ENCODE assay signal across 2 cellular contexts in the genomic region with DNA sequence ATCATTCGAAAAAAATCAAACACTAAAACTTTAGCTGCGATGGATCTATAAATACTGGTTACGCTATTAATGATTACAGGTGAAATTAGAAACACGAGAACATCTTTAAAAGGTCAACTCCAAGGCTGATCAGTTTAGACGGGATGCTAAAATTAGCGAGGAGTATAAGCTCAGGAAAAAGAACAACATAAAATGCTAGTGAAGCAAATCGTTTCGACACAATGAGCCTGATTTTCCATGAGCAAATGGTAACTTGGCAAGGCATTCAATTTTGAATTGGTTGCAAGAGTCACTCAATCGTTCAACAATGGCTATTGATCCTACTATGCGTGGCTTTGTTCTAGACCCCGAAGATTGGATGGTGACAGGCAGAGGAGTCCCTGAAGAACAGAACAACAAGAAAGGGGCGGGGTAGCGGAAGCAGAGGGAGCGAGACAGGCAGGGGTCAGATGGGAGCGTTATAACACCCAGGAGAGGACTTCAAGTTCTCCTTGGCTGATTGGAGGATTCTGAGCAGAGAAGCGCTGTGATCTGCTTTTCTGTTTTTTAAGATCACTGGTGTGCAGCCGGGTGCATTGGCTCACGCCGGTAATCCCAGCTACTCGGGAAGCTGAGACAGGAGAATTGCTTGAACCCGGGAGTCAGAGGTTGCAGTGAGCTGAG.
TF ChIP-seq lines count a peak whose summit lies in the region.

No MANE protein-coding gene starts in this region.

TF ChIP-seq in liver, 16 proteins besides CTCF, POLR2A, EP300 and RAD21:
- TF ChIP-seq, protein P1, sequence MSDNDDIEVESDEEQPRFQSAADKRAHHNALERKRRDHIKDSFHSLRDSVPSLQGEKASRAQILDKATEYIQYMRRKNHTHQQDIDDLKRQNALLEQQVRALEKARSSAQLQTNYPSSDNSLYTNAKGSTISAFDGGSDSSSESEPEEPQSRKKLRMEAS (IDR thresholded peaks at IDR 0.05): no peak
- TF ChIP-seq RXRA (IDR thresholded peaks at IDR 0.05): peak; percentile 14 to 63
- TF ChIP-seq HNF4A (conservative IDR thresholded peaks at IDR 0.05): peak in 1 of 2 donors; percentile 35
- TF ChIP-seq GABPA (IDR thresholded peaks at IDR 0.05 in 1 of 2, conservative IDR thresholded peaks at IDR 0.05 in 1 of 2): no peak
- TF ChIP-seq, protein P2, sequence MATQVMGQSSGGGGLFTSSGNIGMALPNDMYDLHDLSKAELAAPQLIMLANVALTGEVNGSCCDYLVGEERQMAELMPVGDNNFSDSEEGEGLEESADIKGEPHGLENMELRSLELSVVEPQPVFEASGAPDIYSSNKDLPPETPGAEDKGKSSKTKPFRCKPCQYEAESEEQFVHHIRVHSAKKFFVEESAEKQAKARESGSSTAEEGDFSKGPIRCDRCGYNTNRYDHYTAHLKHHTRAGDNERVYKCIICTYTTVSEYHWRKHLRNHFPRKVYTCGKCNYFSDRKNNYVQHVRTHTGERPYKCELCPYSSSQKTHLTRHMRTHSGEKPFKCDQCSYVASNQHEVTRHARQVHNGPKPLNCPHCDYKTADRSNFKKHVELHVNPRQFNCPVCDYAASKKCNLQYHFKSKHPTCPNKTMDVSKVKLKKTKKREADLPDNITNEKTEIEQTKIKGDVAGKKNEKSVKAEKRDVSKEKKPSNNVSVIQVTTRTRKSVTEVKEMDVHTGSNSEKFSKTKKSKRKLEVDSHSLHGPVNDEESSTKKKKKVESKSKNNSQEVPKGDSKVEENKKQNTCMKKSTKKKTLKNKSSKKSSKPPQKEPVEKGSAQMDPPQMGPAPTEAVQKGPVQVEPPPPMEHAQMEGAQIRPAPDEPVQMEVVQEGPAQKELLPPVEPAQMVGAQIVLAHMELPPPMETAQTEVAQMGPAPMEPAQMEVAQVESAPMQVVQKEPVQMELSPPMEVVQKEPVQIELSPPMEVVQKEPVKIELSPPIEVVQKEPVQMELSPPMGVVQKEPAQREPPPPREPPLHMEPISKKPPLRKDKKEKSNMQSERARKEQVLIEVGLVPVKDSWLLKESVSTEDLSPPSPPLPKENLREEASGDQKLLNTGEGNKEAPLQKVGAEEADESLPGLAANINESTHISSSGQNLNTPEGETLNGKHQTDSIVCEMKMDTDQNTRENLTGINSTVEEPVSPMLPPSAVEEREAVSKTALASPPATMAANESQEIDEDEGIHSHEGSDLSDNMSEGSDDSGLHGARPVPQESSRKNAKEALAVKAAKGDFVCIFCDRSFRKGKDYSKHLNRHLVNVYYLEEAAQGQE (IDR thresholded peaks at IDR 0.05): no peak
- no peak for TF ChIP-seq SP1 (IDR thresholded peaks at IDR 0.05)
- TF ChIP-seq FOXA1 (IDR thresholded peaks at IDR 0.05): no peak
- peak; percentile 45 to 86 for TF ChIP-seq EGR1 (IDR thresholded peaks at IDR 0.05; ENCODE audit: low read depth in 2 of 2)
- no peak for TF ChIP-seq YY1 (IDR thresholded peaks at IDR 0.05)
- no peak for TF ChIP-seq HNF4G (IDR thresholded peaks at IDR 0.05)
- no peak for TF ChIP-seq TAF1 (conservative IDR thresholded peaks at IDR 0.05)
- TF ChIP-seq JUND (IDR thresholded peaks at IDR 0.05): peak; percentile 93 to 96
- no peak for TF ChIP-seq FOXA2 (IDR thresholded peaks at IDR 0.05)
- TF ChIP-seq, protein P3, sequence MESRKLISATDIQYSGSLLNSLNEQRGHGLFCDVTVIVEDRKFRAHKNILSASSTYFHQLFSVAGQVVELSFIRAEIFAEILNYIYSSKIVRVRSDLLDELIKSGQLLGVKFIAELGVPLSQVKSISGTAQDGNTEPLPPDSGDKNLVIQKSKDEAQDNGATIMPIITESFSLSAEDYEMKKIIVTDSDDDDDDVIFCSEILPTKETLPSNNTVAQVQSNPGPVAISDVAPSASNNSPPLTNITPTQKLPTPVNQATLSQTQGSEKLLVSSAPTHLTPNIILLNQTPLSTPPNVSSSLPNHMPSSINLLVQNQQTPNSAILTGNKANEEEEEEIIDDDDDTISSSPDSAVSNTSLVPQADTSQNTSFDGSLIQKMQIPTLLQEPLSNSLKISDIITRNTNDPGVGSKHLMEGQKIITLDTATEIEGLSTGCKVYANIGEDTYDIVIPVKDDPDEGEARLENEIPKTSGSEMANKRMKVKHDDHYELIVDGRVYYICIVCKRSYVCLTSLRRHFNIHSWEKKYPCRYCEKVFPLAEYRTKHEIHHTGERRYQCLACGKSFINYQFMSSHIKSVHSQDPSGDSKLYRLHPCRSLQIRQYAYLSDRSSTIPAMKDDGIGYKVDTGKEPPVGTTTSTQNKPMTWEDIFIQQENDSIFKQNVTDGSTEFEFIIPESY (IDR thresholded peaks at IDR 0.05): no peak
- TF ChIP-seq, protein P4, sequence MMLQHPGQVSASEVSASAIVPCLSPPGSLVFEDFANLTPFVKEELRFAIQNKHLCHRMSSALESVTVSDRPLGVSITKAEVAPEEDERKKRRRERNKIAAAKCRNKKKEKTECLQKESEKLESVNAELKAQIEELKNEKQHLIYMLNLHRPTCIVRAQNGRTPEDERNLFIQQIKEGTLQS (IDR thresholded peaks at IDR 0.05): peak; percentile 86
- TF ChIP-seq NR2F2 (IDR thresholded peaks at IDR 0.05): no peak

TF ChIP-seq in HepG2, 621 proteins besides CTCF, POLR2A, EP300 and RAD21:
- no peak for TF ChIP-seq ZNF891 (CRISPR knock-in tag; IDR thresholded peaks at IDR 0.05)
- TF ChIP-seq ZFYVE20 (CRISPR knock-in tag; IDR thresholded peaks at IDR 0.05; ENCODE audit: borderline replicate concordance, low read depth): no peak
- TF ChIP-seq SCMH1 (CRISPR knock-in tag; IDR thresholded peaks at IDR 0.05; ENCODE audit: borderline replicate concordance): no peak
- TF ChIP-seq FOXK1 (CRISPR knock-in tag; IDR thresholded peaks at IDR 0.05; ENCODE audit: borderline replicate concordance, low read depth): no peak
- no peak for TF ChIP-seq SOX5 (CRISPR knock-in tag; IDR thresholded peaks at IDR 0.05; ENCODE audit: borderline replicate concordance)
- TF ChIP-seq, protein P5, sequence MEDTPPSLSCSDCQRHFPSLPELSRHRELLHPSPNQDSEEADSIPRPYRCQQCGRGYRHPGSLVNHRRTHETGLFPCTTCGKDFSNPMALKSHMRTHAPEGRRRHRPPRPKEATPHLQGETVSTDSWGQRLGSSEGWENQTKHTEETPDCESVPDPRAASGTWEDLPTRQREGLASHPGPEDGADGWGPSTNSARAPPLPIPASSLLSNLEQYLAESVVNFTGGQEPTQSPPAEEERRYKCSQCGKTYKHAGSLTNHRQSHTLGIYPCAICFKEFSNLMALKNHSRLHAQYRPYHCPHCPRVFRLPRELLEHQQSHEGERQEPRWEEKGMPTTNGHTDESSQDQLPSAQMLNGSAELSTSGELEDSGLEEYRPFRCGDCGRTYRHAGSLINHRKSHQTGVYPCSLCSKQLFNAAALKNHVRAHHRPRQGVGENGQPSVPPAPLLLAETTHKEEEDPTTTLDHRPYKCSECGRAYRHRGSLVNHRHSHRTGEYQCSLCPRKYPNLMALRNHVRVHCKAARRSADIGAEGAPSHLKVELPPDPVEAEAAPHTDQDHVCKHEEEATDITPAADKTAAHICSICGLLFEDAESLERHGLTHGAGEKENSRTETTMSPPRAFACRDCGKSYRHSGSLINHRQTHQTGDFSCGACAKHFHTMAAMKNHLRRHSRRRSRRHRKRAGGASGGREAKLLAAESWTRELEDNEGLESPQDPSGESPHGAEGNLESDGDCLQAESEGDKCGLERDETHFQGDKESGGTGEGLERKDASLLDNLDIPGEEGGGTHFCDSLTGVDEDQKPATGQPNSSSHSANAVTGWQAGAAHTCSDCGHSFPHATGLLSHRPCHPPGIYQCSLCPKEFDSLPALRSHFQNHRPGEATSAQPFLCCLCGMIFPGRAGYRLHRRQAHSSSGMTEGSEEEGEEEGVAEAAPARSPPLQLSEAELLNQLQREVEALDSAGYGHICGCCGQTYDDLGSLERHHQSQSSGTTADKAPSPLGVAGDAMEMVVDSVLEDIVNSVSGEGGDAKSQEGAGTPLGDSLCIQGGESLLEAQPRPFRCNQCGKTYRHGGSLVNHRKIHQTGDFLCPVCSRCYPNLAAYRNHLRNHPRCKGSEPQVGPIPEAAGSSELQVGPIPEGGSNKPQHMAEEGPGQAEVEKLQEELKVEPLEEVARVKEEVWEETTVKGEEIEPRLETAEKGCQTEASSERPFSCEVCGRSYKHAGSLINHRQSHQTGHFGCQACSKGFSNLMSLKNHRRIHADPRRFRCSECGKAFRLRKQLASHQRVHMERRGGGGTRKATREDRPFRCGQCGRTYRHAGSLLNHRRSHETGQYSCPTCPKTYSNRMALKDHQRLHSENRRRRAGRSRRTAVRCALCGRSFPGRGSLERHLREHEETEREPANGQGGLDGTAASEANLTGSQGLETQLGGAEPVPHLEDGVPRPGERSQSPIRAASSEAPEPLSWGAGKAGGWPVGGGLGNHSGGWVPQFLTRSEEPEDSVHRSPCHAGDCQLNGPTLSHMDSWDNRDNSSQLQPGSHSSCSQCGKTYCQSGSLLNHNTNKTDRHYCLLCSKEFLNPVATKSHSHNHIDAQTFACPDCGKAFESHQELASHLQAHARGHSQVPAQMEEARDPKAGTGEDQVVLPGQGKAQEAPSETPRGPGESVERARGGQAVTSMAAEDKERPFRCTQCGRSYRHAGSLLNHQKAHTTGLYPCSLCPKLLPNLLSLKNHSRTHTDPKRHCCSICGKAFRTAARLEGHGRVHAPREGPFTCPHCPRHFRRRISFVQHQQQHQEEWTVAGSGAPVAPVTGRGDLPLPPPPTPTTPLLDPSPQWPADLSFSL (CRISPR knock-in tag; IDR thresholded peaks at IDR 0.05): no peak
- TF ChIP-seq, protein P6, sequence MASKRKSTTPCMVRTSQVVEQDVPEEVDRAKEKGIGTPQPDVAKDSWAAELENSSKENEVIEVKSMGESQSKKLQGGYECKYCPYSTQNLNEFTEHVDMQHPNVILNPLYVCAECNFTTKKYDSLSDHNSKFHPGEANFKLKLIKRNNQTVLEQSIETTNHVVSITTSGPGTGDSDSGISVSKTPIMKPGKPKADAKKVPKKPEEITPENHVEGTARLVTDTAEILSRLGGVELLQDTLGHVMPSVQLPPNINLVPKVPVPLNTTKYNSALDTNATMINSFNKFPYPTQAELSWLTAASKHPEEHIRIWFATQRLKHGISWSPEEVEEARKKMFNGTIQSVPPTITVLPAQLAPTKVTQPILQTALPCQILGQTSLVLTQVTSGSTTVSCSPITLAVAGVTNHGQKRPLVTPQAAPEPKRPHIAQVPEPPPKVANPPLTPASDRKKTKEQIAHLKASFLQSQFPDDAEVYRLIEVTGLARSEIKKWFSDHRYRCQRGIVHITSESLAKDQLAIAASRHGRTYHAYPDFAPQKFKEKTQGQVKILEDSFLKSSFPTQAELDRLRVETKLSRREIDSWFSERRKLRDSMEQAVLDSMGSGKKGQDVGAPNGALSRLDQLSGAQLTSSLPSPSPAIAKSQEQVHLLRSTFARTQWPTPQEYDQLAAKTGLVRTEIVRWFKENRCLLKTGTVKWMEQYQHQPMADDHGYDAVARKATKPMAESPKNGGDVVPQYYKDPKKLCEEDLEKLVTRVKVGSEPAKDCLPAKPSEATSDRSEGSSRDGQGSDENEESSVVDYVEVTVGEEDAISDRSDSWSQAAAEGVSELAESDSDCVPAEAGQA (IDR thresholded peaks at IDR 0.05; ENCODE audit: low read depth): no peak
- TF ChIP-seq, protein P6 (CRISPR knock-in tag; IDR thresholded peaks at IDR 0.05; ENCODE audit: borderline replicate concordance): no peak
